ENCODE assay signal across 33 cellular contexts in the genomic region with DNA sequence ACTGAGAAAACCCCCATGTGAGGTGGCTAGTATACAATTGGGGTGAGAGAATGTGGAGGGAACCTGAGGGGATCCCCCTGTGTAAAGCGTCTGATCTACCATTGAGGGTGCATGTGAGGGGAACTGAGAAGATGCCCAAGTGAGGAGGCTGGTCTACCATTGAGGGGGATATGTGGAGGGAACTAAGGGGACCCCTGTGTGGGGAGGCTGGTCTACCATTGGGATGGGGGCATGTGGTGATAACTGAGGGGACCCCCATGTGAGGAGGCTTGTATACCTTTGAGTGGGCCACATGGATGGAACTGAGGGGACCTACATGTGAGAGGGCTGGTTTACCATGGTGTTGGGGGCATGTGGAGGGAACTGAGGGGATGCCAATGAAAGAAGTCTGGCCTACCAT.
DNase-seq lines count a peak whose midpoint lies in the region; ATAC-seq and TF ChIP-seq lines count a peak whose summit lies in the region.
"Had no signal": no experiment of that assay in that cellular context is flagged by ENCODE, and none has a peak within 500 bp of the region (broad histone marks: within the 10 kb centered on the region; RNA-seq: fewer than 3 reads in every experiment).

No MANE protein-coding gene starts in this region.

- ATAC-seq in activated CD8-positive, alpha-beta T cell treated with anti-CD3 and anti-CD28 coated beads, Interleukin-2, amount 10 ng/mL, durations not matched to agents 7 days and 5 days = no peak
- no peak for ATAC-seq in activated CD8-positive, alpha-beta T cell treated with anti-CD3 and anti-CD28 coated beads for 36 hours
- no peak for ATAC-seq in GM23338
- ATAC-seq: A549; activated CD4-positive, alpha-beta T cell treated with anti-CD3 and anti-CD28 coated beads for 36 hours; effector memory CD8-positive, alpha-beta T cell; pancreas; right cardiac atrium; stimulated activated naive CD8-positive, alpha-beta T cell treated with anti-CD3 and anti-CD28 coated beads, Interleukin-15, amount 100 ng/mL, for 72 hours; T-helper 17 cell had no signal

- H3K4me3 Mint-ChIP-seq in activated CD8-positive, alpha-beta T cell treated with anti-CD3 and anti-CD28 coated beads, Interleukin-2, amount 10 ng/mL, durations not matched to agents 7 days and 5 days = no peak overlapping the region
- no peak overlapping the region for H3K4me3 Mint-ChIP-seq in activated CD8-positive, alpha-beta T cell treated with anti-CD3 and anti-CD28 coated beads for 36 hours
- no peak overlapping the region for H3K4me3 Mint-ChIP-seq in progenitor cell of endocrine pancreas (ENCODE audit: low read depth)
- no peak overlapping the region for H3K4me3 Mint-ChIP-seq in GM23338
- H3K4me3 Mint-ChIP-seq: activated CD4-positive, alpha-beta T cell treated with anti-CD3 and anti-CD28 coated beads for 36 hours; brain; effector memory CD8-positive, alpha-beta T cell; HFFc6; stimulated activated naive CD8-positive, alpha-beta T cell treated with anti-CD3 and anti-CD28 coated beads, Interleukin-15, amount 100 ng/mL, for 72 hours; T-helper 17 cell had no signal

- no peak overlapping the region for H3K4me3 ChIP-seq in GM23338
- H3K4me3 ChIP-seq: A549, adrenal gland, GM23248, pancreas, tibial artery had no signal

- no peaks in the 10 kb centered on the region for H3K36me3 Mint-ChIP-seq in activated CD8-positive, alpha-beta T cell treated with anti-CD3 and anti-CD28 coated beads, Interleukin-2, amount 10 ng/mL, durations not matched to agents 7 days and 5 days (ENCODE audit: low read depth)
- peaks cover 2% of the 10 kb centered on the region for H3K36me3 Mint-ChIP-seq in activated CD8-positive, alpha-beta T cell treated with anti-CD3 and anti-CD28 coated beads for 36 hours (ENCODE audit: low read depth)
- H3K36me3 Mint-ChIP-seq in progenitor cell of endocrine pancreas (ENCODE audit: insufficient read depth) (no peaks in the 10 kb centered on the region), GM23338 (ENCODE audit: low read depth) (peaks cover 20% of the 10 kb centered on the region)

- intact Hi-C loops in activated CD8-positive, alpha-beta T cell treated with anti-CD3 and anti-CD28 coated beads for 36 hours (cut with micrococcal nuclease) = no loop called here

- no peaks in the 10 kb centered on the region for H3K27me3 Mint-ChIP-seq in activated CD8-positive, alpha-beta T cell treated with anti-CD3 and anti-CD28 coated beads, Interleukin-2, amount 10 ng/mL, durations not matched to agents 7 days and 5 days (ENCODE audit: low read depth)
- peaks cover 14% of the 10 kb centered on the region for H3K27me3 Mint-ChIP-seq in activated CD8-positive, alpha-beta T cell treated with anti-CD3 and anti-CD28 coated beads for 36 hours
- H3K27me3 Mint-ChIP-seq in progenitor cell of endocrine pancreas = peaks cover 52% of the 10 kb centered on the region
- H3K27me3 Mint-ChIP-seq in GM23338 (ENCODE audit: insufficient read depth, low read depth, poor library complexity) = peaks cover 24% of the 10 kb centered on the region
- H3K27me3 Mint-ChIP-seq: T-helper 17 cell had no signal

- H3K9me2 ChIP-seq in GM23338 (ENCODE audit: insufficient read depth) = 0 out of 2 replicates have a peak, but pooled peaks cover 5% of the 10 kb centered on the region
- H3K9me2 ChIP-seq: SK-N-SH had no signal

- H3K27ac Mint-ChIP-seq in activated CD8-positive, alpha-beta T cell treated with anti-CD3 and anti-CD28 coated beads, Interleukin-2, amount 10 ng/mL, durations not matched to agents 7 days and 5 days = no peak overlapping the region
- no peak overlapping the region for H3K27ac Mint-ChIP-seq in activated CD8-positive, alpha-beta T cell treated with anti-CD3 and anti-CD28 coated beads for 36 hours
- H3K27ac Mint-ChIP-seq in progenitor cell of endocrine pancreas (no peak overlapping the region), GM23338 (no peak overlapping the region)
- H3K27ac Mint-ChIP-seq: activated CD4-positive, alpha-beta T cell treated with anti-CD3 and anti-CD28 coated beads for 36 hours; brain; effector memory CD8-positive, alpha-beta T cell; HFFc6; T-helper 17 cell had no signal

- H4K20me1 ChIP-seq in GM23338 (replicated peaks; ENCODE audit: insufficient read depth) = no peaks in the 10 kb centered on the region

- H3K27me3 ChIP-seq in GM23338 (ENCODE audit: insufficient read depth) = no peaks in the 10 kb centered on the region
- H3K27me3 ChIP-seq: adrenal gland, pancreas, tibial artery had no signal

- POLR2A ChIA-PET in activated CD8-positive, alpha-beta T cell treated with anti-CD3 and anti-CD28 coated beads, Interleukin-2, amount 10 ng/mL, durations not matched to agents 7 days and 5 days (lab: Charles Lee) = no interaction called here
- POLR2A ChIA-PET in activated CD8-positive, alpha-beta T cell treated with anti-CD3 and anti-CD28 coated beads for 36 hours (lab: Charles Lee) = no interaction called here

- DNase-seq in activated CD8-positive, alpha-beta T cell treated with anti-CD3 and anti-CD28 coated beads, Interleukin-2, amount 10 ng/mL, durations not matched to agents 7 days and 5 days = peak; percentile 17
- DNase-seq in activated CD8-positive, alpha-beta T cell treated with anti-CD3 and anti-CD28 coated beads for 36 hours = no peak
- peak; percentile 1 for DNase-seq in 8988T
- peak; percentile 17 for DNase-seq in activated CD8-positive, alpha-beta memory T cell treated with anti-CD3 and anti-CD28 coated beads, Interleukin-2, amount 50 U/mL, for 48 hours
- DNase-seq in progenitor cell of endocrine pancreas (ENCODE audit: low spot score, unreplicated experiment) = peak; percentile 3
- no peak for DNase-seq in AG08396 (ENCODE audit: low spot score)
- no peak for DNase-seq in hepatic stellate cell (ENCODE audit: low spot score)
- no peak for DNase-seq in GM23338 (ENCODE audit: low spot score)
- DNase-seq: activated CD4-positive, alpha-beta T cell treated with anti-CD3 and anti-CD28 coated beads for 36 hours; activated gamma-delta T cell treated with Interleukin-2 at 50 U/mL for 16 hours; cortex of kidney; effector memory CD8-positive, alpha-beta T cell; erythroblast; GM23248; HFFc6; KG1; kidney glomerular epithelial cell; MM.1S; NCI-H1417; NCI-H2081; NCI-H345; NCI-H774; right cardiac atrium; SK-N-SH; stimulated activated CD4-positive, alpha-beta T cell treated with anti-CD3 and anti-CD28 coated beads, Interleukin-15, amount 100 ng/mL, for 24 hours; T-helper 17 cell had no signal

- no peaks in the 10 kb centered on the region for H3K4me1 ChIP-seq in GM23338 (ENCODE audit: insufficient read depth)
- H3K4me1 ChIP-seq: A549, adrenal gland, pancreas, tibial artery had no signal

- TF ChIP-seq CTCF in activated CD8-positive, alpha-beta T cell treated with anti-CD3 and anti-CD28 coated beads for 36 hours (IDR thresholded peaks at IDR 0.05) = no peak
- TF ChIP-seq CTCF in progenitor cell of endocrine pancreas (IDR thresholded peaks at IDR 0.05; ENCODE audit: unreplicated experiment) (no peak), GM23338 (conservative IDR thresholded peaks at IDR 0.05; ENCODE audit: low read depth in 2 of 2) (no peak)

- CTCF ChIA-PET in activated CD8-positive, alpha-beta T cell treated with anti-CD3 and anti-CD28 coated beads, Interleukin-2, amount 10 ng/mL, durations not matched to agents 7 days and 5 days (lab: Charles Lee) = no interaction called here
- CTCF ChIA-PET in activated CD8-positive, alpha-beta T cell treated with anti-CD3 and anti-CD28 coated beads for 36 hours (lab: Charles Lee) = no interaction called here

- no peak overlapping the region for H2AFZ ChIP-seq in GM23338
- H2AFZ ChIP-seq: GM23248 had no signal

- no peaks in the 10 kb centered on the region for H3K4me1 Mint-ChIP-seq in activated CD8-positive, alpha-beta T cell treated with anti-CD3 and anti-CD28 coated beads, Interleukin-2, amount 10 ng/mL, durations not matched to agents 7 days and 5 days (ENCODE audit: low read depth)
- H3K4me1 Mint-ChIP-seq in activated CD8-positive, alpha-beta T cell treated with anti-CD3 and anti-CD28 coated beads for 36 hours (ENCODE audit: low read depth) = no peaks in the 10 kb centered on the region
- H3K4me1 Mint-ChIP-seq in progenitor cell of endocrine pancreas (ENCODE audit: low read depth) = no peaks in the 10 kb centered on the region
- no peaks in the 10 kb centered on the region; the same call in 2 of the 3 replicates for H3K4me1 Mint-ChIP-seq in GM23338
- H3K4me1 Mint-ChIP-seq: activated CD4-positive, alpha-beta T cell treated with anti-CD3 and anti-CD28 coated beads for 36 hours; brain; stimulated activated naive CD8-positive, alpha-beta T cell treated with anti-CD3 and anti-CD28 coated beads, Interleukin-15, amount 100 ng/mL, for 72 hours; T-helper 17 cell had no signal

- H3K9me3 Mint-ChIP-seq in activated CD8-positive, alpha-beta T cell treated with anti-CD3 and anti-CD28 coated beads, Interleukin-2, amount 10 ng/mL, durations not matched to agents 7 days and 5 days (ENCODE audit: insufficient read depth) = peaks cover 9% of the 10 kb centered on the region
- peaks cover 50% of the 10 kb centered on the region for H3K9me3 Mint-ChIP-seq in activated CD8-positive, alpha-beta T cell treated with anti-CD3 and anti-CD28 coated beads for 36 hours
- H3K9me3 Mint-ChIP-seq in progenitor cell of endocrine pancreas (ENCODE audit: low read depth) = peaks cover 69% of the 10 kb centered on the region
- peaks cover 79% of the 10 kb centered on the region for H3K9me3 Mint-ChIP-seq in GM23338

- no peaks in the 10 kb centered on the region for H3K79me2 ChIP-seq in GM23338 (replicated peaks; ENCODE audit: insufficient read depth)

- no peaks in the 10 kb centered on the region for H3K36me3 ChIP-seq in GM23338 (ENCODE audit: insufficient read depth)
- H3K36me3 ChIP-seq: adrenal gland, pancreas, tibial artery had no signal

- H3F3A ChIP-seq in GM23338 (replicated peaks; ENCODE audit: low read depth) = no peaks in the 10 kb centered on the region

- H3K4me2 ChIP-seq in GM23338 = no peak overlapping the region
- H3K4me2 ChIP-seq: A549, SK-N-SH had no signal

- no peak overlapping the region for H3K27ac ChIP-seq in GM23338 (ENCODE audit: low read depth)
- H3K27ac ChIP-seq: A549, adrenal gland, GM23248, pancreas, RWPE1, tibial artery had no signal

TF ChIP-seq in GM23338, 12 proteins besides CTCF, POLR2A, EP300 and RAD21 (continues in another document):
- no peak for TF ChIP-seq NANOG (IDR thresholded peaks at IDR 0.05; ENCODE audit: borderline replicate concordance)
- TF ChIP-seq ETS1 (IDR thresholded peaks at IDR 0.05) = no peak
- no peak for TF ChIP-seq ZNF114 (CRISPR knock-in tag; IDR thresholded peaks at IDR 0.05)

Comparison
In these comparisons a context has a peak if more than half of its experiments do, and no peak if none do; other contexts are left out.
1. DNase-seq: peak in activated CD8-positive, alpha-beta T cell treated with anti-CD3 and anti-CD28 coated beads, Interleukin-2, amount 10 ng/mL, durations not matched to agents 7 days and 5 days (single experiment), 8988T (single experiment), activated CD8-positive, alpha-beta memory T cell treated with anti-CD3 and anti-CD28 coated beads, Interleukin-2, amount 50 U/mL, for 48 hours (single experiment) and progenitor cell of endocrine pancreas (single experiment); none in activated CD8-positive, alpha-beta T cell treated with anti-CD3 and anti-CD28 coated beads for 36 hours (single experiment), AG08396 (single experiment), hepatic stellate cell (single experiment) and GM23338 (single experiment).